In the genomic region with DNA sequence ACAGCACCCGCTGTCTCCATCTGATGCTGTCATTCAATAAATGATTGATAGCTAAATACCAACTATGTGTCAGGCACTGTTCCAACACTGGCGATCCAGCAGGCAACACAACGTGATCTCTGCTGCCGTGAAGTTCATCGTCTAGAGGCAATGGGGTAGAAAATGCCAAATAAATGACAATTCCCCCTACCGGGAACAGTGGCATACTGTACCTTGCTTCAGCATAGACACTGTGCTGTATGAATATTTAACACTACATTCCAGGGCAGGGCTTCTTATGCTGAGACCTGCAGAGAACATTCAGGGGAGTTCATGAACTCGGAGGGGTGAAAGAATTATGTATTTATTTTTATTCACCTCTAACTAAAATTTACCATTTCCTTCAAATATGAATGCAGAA, we compare ENCODE assay signal across 18 cellular contexts.
DNase-seq lines count a peak whose midpoint lies in the region; ATAC-seq, FAIRE-seq and TF ChIP-seq lines count a peak whose summit lies in the region.
"Had no signal": no experiment of that assay in that cellular context is flagged by ENCODE, and none has a peak within 500 bp of the region (broad histone marks: within the 10 kb centered on the region; RNA-seq: fewer than 3 reads in every experiment).

No MANE protein-coding gene starts in this region.

- H3K79me2 ChIP-seq in HepG2 (ENCODE audit: insufficient read depth, low read length) (no peaks in the 10 kb centered on the region), trophoblast cell (ENCODE audit: control insufficient read depth, insufficient read depth, low read length, poor library complexity) (no peaks in the 10 kb centered on the region)

- no peaks in the 10 kb centered on the region for H4K20me1 ChIP-seq in HepG2 (ENCODE audit: insufficient read depth, low read length)

- no TSS peak for BruUV-seq in HepG2 (replicated peaks; lab: Mats Ljungman, UMichigan)

- no peak overlapping the region for H2BK120ac ChIP-seq in trophoblast cell (ENCODE audit: insufficient read depth, low read length, poor library complexity)

- no peak overlapping the region for H3K4me2 ChIP-seq in HepG2 (ENCODE audit: low read depth, low read length)
- no peak overlapping the region for H3K4me2 ChIP-seq in trophoblast cell (ENCODE audit: low read length)
- H3K4me2 ChIP-seq: A549, GM23338 had no signal

- no peak for FAIRE-seq in HepG2 (lab: Jason Lieb, UNC)
- FAIRE-seq: A549, G401.6, GM12892 had no signal

- H3K36me3 ChIP-seq in HepG2 (replicated peaks in 1 of 2; ENCODE audit: control insufficient read depth in 1 of 2, insufficient read depth in 2 of 2, low read length in 2 of 2) (no peaks in the 10 kb centered on the region), right lobe of liver (no peaks in the 10 kb centered on the region), trophoblast cell (ENCODE audit: control insufficient read depth in 1 of 2, insufficient read depth in 2 of 2, low read length in 2 of 2) (no peaks in the 10 kb centered on the region)

- CTCF ChIA-PET in HepG2 (lab: Yijun Ruan, JAX; ENCODE audit: low intra/inter-chr PET ratio, low total read pairs): no interaction called here

- H4K8ac ChIP-seq in trophoblast cell (ENCODE audit: low read depth, low read length): no peak overlapping the region

- H3K4me3 ChIP-seq in HepG2 (replicated peaks in 1 of 3; ENCODE audit: insufficient read depth in 1 of 3, low read depth in 2 of 3, low read length in 3 of 3): no peak overlapping the region
- no peak overlapping the region for H3K4me3 ChIP-seq in right lobe of liver
- no peak overlapping the region for H3K4me3 ChIP-seq in trophoblast cell (ENCODE audit: low read depth, low read length)
- H3K4me3 ChIP-seq: A549, GM23338 had no signal

- POLR2A ChIA-PET in HepG2 (lab: Yijun Ruan, JAX): no interaction called here

- no peak for TF ChIP-seq RAD21 in HepG2 (CRISPR knock-in tag; IDR thresholded peaks at IDR 0.05)

- no peaks in the 10 kb centered on the region for H3K4me1 ChIP-seq in HepG2 (ENCODE audit: insufficient read depth, low read length)
- no peaks in the 10 kb centered on the region for H3K4me1 ChIP-seq in right lobe of liver
- peaks cover 5% of the 10 kb centered on the region in 2 experiments for H3K4me1 ChIP-seq in trophoblast cell (ENCODE audit: control insufficient read depth in 1 of 2, insufficient read depth in 2 of 2, low read length in 2 of 2)

- TF ChIP-seq POLR2A in HepG2 (IDR thresholded peaks at IDR 0.05; ENCODE audit: insufficient read depth in 1 of 2, low read depth in 2 of 2, low read length in 2 of 2) (no peak), right lobe of liver (IDR thresholded peaks at IDR 0.05) (no peak)

- TF ChIP-seq CTCF in HepG2 (CRISPR knock-in tag; IDR thresholded peaks at IDR 0.05) (no peak), right lobe of liver (IDR thresholded peaks at IDR 0.05) (no peak)

- no peak overlapping the region for H2AK5ac ChIP-seq in trophoblast cell (ENCODE audit: low read length)

- H3K4ac ChIP-seq in trophoblast cell (ENCODE audit: low read depth, low read length): no peak overlapping the region

- ATAC-seq in HepG2: 0 out of 3 replicates have a peak, but pooled peaks have one; percentile 20
- no peak for ATAC-seq in right lobe of liver
- ATAC-seq in GM18870 (IDR thresholded peaks at IDR 0.05; ENCODE audit: unreplicated experiment): no peak
- ATAC-seq in GM18511 (IDR thresholded peaks at IDR 0.05; ENCODE audit: unreplicated experiment): no peak
- ATAC-seq: A549; CD8-positive, alpha-beta T cell; GM23338; HCT116 had no signal

- no peak overlapping the region for H2BK12ac ChIP-seq in trophoblast cell (ENCODE audit: low read length)

- no peak overlapping the region for H4K91ac ChIP-seq in trophoblast cell (ENCODE audit: low read depth, low read length)

- no peaks in the 10 kb centered on the region for H3K79me1 ChIP-seq in trophoblast cell (ENCODE audit: low read length)

- peaks cover 2 to 49% of the 10 kb centered on the region in 2 experiments; a peak in 3 of 5 replicates for H3K27me3 ChIP-seq in HepG2 (ENCODE audit: control insufficient read depth in 1 of 2, insufficient read depth in 2 of 2, low read length in 2 of 2)
- H3K27me3 ChIP-seq in right lobe of liver: no peaks in the 10 kb centered on the region
- no peaks in the 10 kb centered on the region for H3K27me3 ChIP-seq in trophoblast cell (ENCODE audit: insufficient read depth, low read length)

- no peak overlapping the region for H3K23ac ChIP-seq in trophoblast cell (ENCODE audit: low read length)

- no peak for DNase-seq in HepG2 (ENCODE audit: low spot score)
- no peak for DNase-seq in right lobe of liver
- peak; percentile 21 for DNase-seq in islet precursor cell
- DNase-seq in trophoblast cell: peak; percentile 28 to 63
- DNase-seq: 8988T; C1 segment of cervical spinal cord; Caco-2; CD8-positive, alpha-beta T cell; DMS153; DND-41; H9 had no signal

- TF ChIP-seq EP300 in HepG2 (IDR thresholded peaks at IDR 0.05; ENCODE audit: low read depth in 2 of 2, low read length in 2 of 2) (no peak), HepG2 (CRISPR knock-in tag; IDR thresholded peaks at IDR 0.05; ENCODE audit: borderline replicate concordance) (no peak)

- H4K12ac ChIP-seq in trophoblast cell (ENCODE audit: low read depth, low read length): no peak overlapping the region

- intact Hi-C loops in HepG2 (cut with micrococcal nuclease; ENCODE audit: unreplicated experiment) (loop anchor here (5.0 to 10.0 kb wide), 4 partner anchors 318 to 996 kb away; no protein-coding TSS in a partner anchor), right lobe of liver (cut with DNase I) (no loop called here)

- in situ Hi-C loops in HepG2 (cut with HindIII; ENCODE audit: extremely low pct_ligation_motif_present, low pct_unique_long_range_greater_than_20kb): loop anchor here (10.0 to 25.0 kb wide), 2 partner anchors 323 to 566 kb away; no protein-coding TSS in a partner anchor

- H3K9ac ChIP-seq in HepG2 (ENCODE audit: insufficient read depth, low read depth, low read length) (no peak overlapping the region), trophoblast cell (ENCODE audit: low read length) (no peak overlapping the region)

- H3K27ac ChIP-seq in HepG2 (ENCODE audit: extremely low read length, insufficient read depth, low read length) (no peak overlapping the region), right lobe of liver (no peak overlapping the region), trophoblast cell (ENCODE audit: low read depth, low read length) (no peak overlapping the region)
- H3K27ac ChIP-seq: A549 had no signal

- WGBS in HepG2 (ENCODE audit: low lambda C conversion rate): 8% methylated on average over 7 of the region's 7 CpGs
- 72% methylated on average over 6 of the region's 7 CpGs for WGBS in right lobe of liver (ENCODE audit: insufficient coverage, low coverage, low lambda C conversion rate, missing lambda C conversion rate)
- WGBS in trophoblast cell (ENCODE audit: extremely low coverage, insufficient coverage, insufficient read length): no CpG with 5 or more reads among the region's 7 CpGs

- H3K9me3 ChIP-seq in HepG2 (ENCODE audit: low read length) (peaks cover 4% of the 10 kb centered on the region; the same call in 1 of the 2 replicates), right lobe of liver (no peaks in the 10 kb centered on the region), trophoblast cell (ENCODE audit: insufficient read depth, low read depth, low read length) (no peaks in the 10 kb centered on the region)
- H3K9me3 ChIP-seq: A549, Caco-2 had no signal

- H2BK5ac ChIP-seq in trophoblast cell (ENCODE audit: low read depth, low read length, poor library complexity): no peak overlapping the region

- no peak overlapping the region for H3K14ac ChIP-seq in trophoblast cell (ENCODE audit: low read length)

- H2AFZ ChIP-seq in HepG2 (ENCODE audit: low read length) (no peak overlapping the region), trophoblast cell (ENCODE audit: insufficient read depth, low read length, poor library complexity) (no peak overlapping the region)
- H2AFZ ChIP-seq: GM23338 had no signal

- no peak overlapping the region for H3K18ac ChIP-seq in trophoblast cell (ENCODE audit: low read length)

TF ChIP-seq in HepG2, 621 proteins besides CTCF, POLR2A, EP300 and RAD21:
- TF ChIP-seq CBX1 (IDR thresholded peaks at IDR 0.05; ENCODE audit: low read depth): no peak
- no peak for TF ChIP-seq RBM39 (IDR thresholded peaks at IDR 0.05; ENCODE audit: low read depth, low read length, poor library complexity, severe bottlenecking)
- TF ChIP-seq ELF1 (CRISPR knock-in tag; IDR thresholded peaks at IDR 0.05): no peak
- no peak for TF ChIP-seq ZNF569 (CRISPR knock-in tag; IDR thresholded peaks at IDR 0.05; ENCODE audit: borderline replicate concordance)

Comparison
In these comparisons a context has a peak if more than half of its experiments do, and no peak if none do; other contexts are left out.
1. DNase-seq: peak in islet precursor cell (single experiment) and trophoblast cell (2 of 2); none in HepG2 (single experiment) and right lobe of liver (0 of 3).